In genomic region chrX:140508958-140509357, GRCh38 we compare ENCODE assay signal across 32 cellular contexts. TPM values are rescaled to one million over a fixed set of nuclear protein-coding genes. Genes with fewer than 3 reads are reported as not detected.
"Had no signal": no experiment of that assay in that cellular context is flagged by ENCODE, and none has a peak within 500 bp of the region (broad histone marks: within the 10 kb centered on the region; RNA-seq: fewer than 3 reads in every experiment).

No MANE protein-coding gene starts in this region.

- ATAC-seq: gastrocnemius medialis; heart right ventricle; left cardiac atrium; left ventricle myocardium superior; sciatic nerve; stimulated activated memory B cell treated with anti-CD40 and anti-IgM and Interleukin-4, amounts not matched to agents 10 μg/mL and 1 μg/mL and 100 μg/mL, for 72 hours; stimulated activated naive CD8-positive, alpha-beta T cell treated with anti-CD3 and anti-CD28 coated beads, Interleukin-15, amount 100 ng/mL, for 72 hours had no signal

- H3K9me3 ChIP-seq: esophagus muscularis mucosa, gastrocnemius medialis, testis, tibial nerve had no signal

- H3K36me3 ChIP-seq: esophagus muscularis mucosa, gastrocnemius medialis, heart right ventricle, spleen, tibial nerve had no signal

- H3K36me3 Mint-ChIP-seq: immature natural killer cell; naive B cell; stimulated activated memory B cell treated with anti-CD40 and anti-IgM and Interleukin-4, amounts not matched to agents 10 μg/mL and 1 μg/mL and 100 μg/mL, for 72 hours had no signal

- H3K4me1 ChIP-seq: testis had no signal

- H3K27me3 ChIP-seq: testis had no signal

- H3K9me3 Mint-ChIP-seq: stimulated activated memory B cell treated with anti-CD40 and anti-IgM and Interleukin-4, amounts not matched to agents 10 μg/mL and 1 μg/mL and 100 μg/mL, for 72 hours; stimulated activated naive CD8-positive, alpha-beta T cell treated with anti-CD3 and anti-CD28 coated beads, Interleukin-15, amount 100 ng/mL, for 72 hours had no signal

- H3K4me3 ChIP-seq: dorsolateral prefrontal cortex, esophagus muscularis mucosa, gastrocnemius medialis, heart right ventricle, lung, spleen, testis, tibial nerve had no signal

- H3K27ac Mint-ChIP-seq: immature natural killer cell; nephron; stimulated activated memory B cell treated with anti-CD40 and anti-IgM and Interleukin-4, amounts not matched to agents 10 μg/mL and 1 μg/mL and 100 μg/mL, for 72 hours had no signal

- H3K4me1 Mint-ChIP-seq: immature natural killer cell; stimulated activated memory B cell treated with anti-CD40 and anti-IgM and Interleukin-4, amounts not matched to agents 10 μg/mL and 1 μg/mL and 100 μg/mL, for 72 hours had no signal

- H3K4me3 Mint-ChIP-seq: immature natural killer cell; nephron; stimulated activated memory B cell treated with anti-CD40 and anti-IgM and Interleukin-4, amounts not matched to agents 10 μg/mL and 1 μg/mL and 100 μg/mL, for 72 hours; stimulated activated naive CD8-positive, alpha-beta T cell treated with anti-CD3 and anti-CD28 coated beads, Interleukin-15, amount 100 ng/mL, for 72 hours had no signal

- DNase-seq: cortex of kidney; dorsolateral prefrontal cortex; effector memory CD4-positive, alpha-beta T cell; gastrocnemius medialis; heart right ventricle; immature natural killer cell; kidney; left cardiac atrium; left ventricle myocardium superior; mesenchymal stem cell; midbrain; naive B cell; posterior cingulate gyrus; spleen; stimulated activated CD4-positive, alpha-beta T cell treated with anti-CD3 and anti-CD28 coated beads, Interleukin-15, amount 100 ng/mL, for 24 hours; stimulated activated CD4-positive, alpha-beta T cell treated with anti-CD3 and anti-CD28 coated beads, Interleukin-1b, Interleukin-23, amount 100 ng/mL, for 48 hours; stimulated activated CD4-positive, alpha-beta T cell treated with anti-CD3 and anti-CD28 coated beads, Interleukin-4, amount 100 ng/mL, for 24 hours; stimulated activated naive CD8-positive, alpha-beta T cell treated with anti-CD3 and anti-CD28 coated beads, Interleukin-15, amount 100 ng/mL, for 72 hours; testis had no signal

RNA-seq across cellular contexts. Expression of gene SOX3, which starts 4.1 kb away (rescaled TPM):
- total RNA-seq: chondrocyte, esophagus muscularis mucosa, fibroblast of villous mesenchyme, heart right ventricle, kidney, left cardiac atrium, left ventricle myocardium superior, osteocyte, pulmonary artery endothelial cell, sciatic nerve, skeletal muscle tissue, spleen, subcutaneous adipose tissue, tibial nerve, ureter had no signal
